8 cellular contexts compared by ENCODE assay signal in genomic region chr16:88570691-88571092, GRCh38. TPM values are rescaled to one million over a fixed set of nuclear protein-coding genes. Genes with fewer than 3 reads are reported as not detected.
DNase-seq lines count a peak whose midpoint lies in the region; ATAC-seq and TF ChIP-seq lines count a peak whose summit lies in the region.

No MANE protein-coding gene starts in this region.

- peak overlapping the region; percentile 4 to 91 for H3K27ac ChIP-seq in coronary artery
- peak overlapping the region; percentile 75 to 83 for H3K27ac ChIP-seq in mucosa of rectum (ENCODE audit: low read depth in 2 of 2, low read length in 2 of 2)
- H3K27ac ChIP-seq in tibial nerve = peak overlapping the region; percentile 19 to 91 (median 78)

- peak overlapping the region; percentile 90 for H3K4me3 ChIP-seq in GM12864 (ENCODE audit: low read depth, low read length)
- H3K4me3 ChIP-seq in coronary artery = peak overlapping the region; percentile 92
- H3K4me3 ChIP-seq in mucosa of rectum (ENCODE audit: low read length in 2 of 2) = peak overlapping the region; percentile 78 to 79
- H3K4me3 ChIP-seq in tibial nerve = peak overlapping the region; percentile 72 to 93 (median 77)

- no peak for TF ChIP-seq CTCF in GM12864 (IDR thresholded peaks at IDR 0.05; ENCODE audit: low read depth, low read length, missing control alignments)
- TF ChIP-seq CTCF in coronary artery (IDR thresholded peaks at IDR 0.05) = no peak
- no peak for TF ChIP-seq CTCF in tibial nerve (IDR thresholded peaks at IDR 0.05)
- no peak for TF ChIP-seq CTCF in GM20000 (IDR thresholded peaks at IDR 0.05; ENCODE audit: extremely low read depth, missing control alignments)

- WGBS in tibial nerve, 2 donors = 0% methylated on average over 12 to 30 of the region's 35 CpGs

- peak overlapping the region; percentile 65 to 77 for H3K9ac ChIP-seq in mucosa of rectum (ENCODE audit: low read depth in 1 of 2, low read length in 2 of 2)

- H3K9me3 ChIP-seq in mucosa of rectum (ENCODE audit: control insufficient read depth in 2 of 2, low read length in 2 of 2) (no peaks in the 10 kb centered on the region), tibial nerve (no peaks in the 10 kb centered on the region)

- ATAC-seq in HG03025 (IDR thresholded peaks at IDR 0.05; ENCODE audit: low FRiP score, unreplicated experiment) = peak; percentile 29

- H3K4me1 ChIP-seq in mucosa of rectum (ENCODE audit: control insufficient read depth in 2 of 2, insufficient read depth in 2 of 2, low read length in 2 of 2) (peaks cover 16% of the 10 kb centered on the region in 2 donors), tibial nerve (peaks cover 0 to 35% (median 23%) of the 10 kb centered on the region in 4 donors)

- TF ChIP-seq EP300 in tibial nerve (IDR thresholded peaks at IDR 0.05) = no peak

- no peak for TF ChIP-seq POLR2A in tibial nerve (IDR thresholded peaks at IDR 0.05)

- DNase-seq in GM12864 (ENCODE audit: low read depth) = no peak
- DNase-seq in T-helper 2 cell = peak in 4 of 5 experiments; percentile 10 to 65 (median 32)
- no peak for DNase-seq in coronary artery (ENCODE audit: low spot score)
- no peak for DNase-seq in tibial nerve (ENCODE audit: low spot score in 2 of 2)
- no peak for DNase-seq in DMS153 treated with DMSO at 0.1 percent for 48 hours (lab: John Stamatoyannopoulos, UW; ENCODE audit: unreplicated experiment)
- no peak for DNase-seq in GM20000 (ENCODE audit: low spot score)

- peaks cover 3 to 13% of the 10 kb centered on the region in 2 donors for H3K36me3 ChIP-seq in mucosa of rectum (ENCODE audit: control insufficient read depth in 2 of 2, insufficient read depth in 2 of 2, low read length in 2 of 2)
- peaks cover 0 to 35% (median 0%) of the 10 kb centered on the region in 3 donors for H3K36me3 ChIP-seq in tibial nerve

- H3K27me3 ChIP-seq in mucosa of rectum (ENCODE audit: control insufficient read depth in 2 of 2, insufficient read depth in 2 of 2, low read length in 2 of 2) (no peaks in the 10 kb centered on the region), tibial nerve (no peaks in the 10 kb centered on the region)

RNA-seq across cellular contexts. Expression of gene ZC3H18, which starts 0.5 kb away (rescaled TPM):
- total RNA-seq in tibial nerve = 10 to 100 TPM; 19.7 to 52.2 (median 28.1) TPM

Comparison
In these comparisons a context has a peak if more than half of its experiments do, and no peak if none do; other contexts are left out.
1. DNase-seq: peak in T-helper 2 cell (4 of 5); none in GM12864 (single experiment), coronary artery (single experiment), tibial nerve (0 of 2), DMS153 treated with DMSO at 0.1 percent for 48 hours (single experiment) and GM20000 (single experiment).
2. Peak in every context shown above with its lines, with median percentiles within 50 percentile points of each other: H3K4me3 ChIP-seq and H3K27ac ChIP-seq.